Comparison of ENCODE assay signal across 7 cellular contexts in the genomic region with DNA sequence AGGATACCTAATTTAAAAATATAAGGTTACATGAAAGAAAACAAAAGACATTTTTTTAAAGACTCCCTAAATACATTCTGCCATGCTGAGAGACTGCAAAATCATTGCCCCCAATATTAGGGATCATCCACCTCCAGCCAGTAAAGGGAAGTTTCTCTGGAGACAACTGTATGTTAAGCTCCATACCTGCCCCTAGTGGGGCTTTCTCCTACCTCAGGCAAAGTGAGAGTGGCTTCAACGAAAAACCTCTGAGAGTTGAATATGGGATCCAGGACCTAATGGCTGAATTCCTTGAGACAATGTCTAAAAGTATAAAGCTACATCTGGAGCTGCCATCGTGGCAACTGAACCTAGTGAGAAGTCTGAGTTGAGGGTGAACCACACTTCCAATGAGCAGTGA.
"Had no signal": no experiment of that assay in that cellular context is flagged by ENCODE, and none has a peak within 500 bp of the region (broad histone marks: within the 10 kb centered on the region; RNA-seq: fewer than 3 reads in every experiment).

No MANE protein-coding gene starts in this region.

- H3K27ac ChIP-seq: KMS-11 had no signal

- ATAC-seq: GM23338, HCT116 had no signal

- H3K4me1 Mint-ChIP-seq: GM23338, IgD-negative memory B cell had no signal

- H3K4me2 ChIP-seq: GM23338, KMS-11 had no signal

- DNase-seq: HFFc6, KBM-7 had no signal

- H3K4me3 ChIP-seq: GM23338, HAP-1 had no signal

- H3K9ac ChIP-seq: KMS-11 had no signal

- H3K9me3 Mint-ChIP-seq: GM23338 had no signal

- H3K36me3 Mint-ChIP-seq: IgD-negative memory B cell had no signal

- H3K36me3 ChIP-seq: HAP-1 had no signal

- H3K4me3 Mint-ChIP-seq: GM23338, HFFc6, IgD-negative memory B cell had no signal

- H3K27ac Mint-ChIP-seq: GM23338, HFFc6, IgD-negative memory B cell had no signal

- H3K27me3 Mint-ChIP-seq: IgD-negative memory B cell had no signal
